Comparison of ENCODE assay signal across 28 cellular contexts in genomic region chr1:228012555-228012954, GRCh38. TPM values are rescaled to one million over a fixed set of nuclear protein-coding genes. Genes with fewer than 3 reads are reported as not detected.
DNase-seq lines count a peak whose midpoint lies in the region; ATAC-seq and TF ChIP-seq lines count a peak whose summit lies in the region.
"Had no signal": no experiment of that assay in that cellular context is flagged by ENCODE, and none has a peak within 500 bp of the region (broad histone marks: within the 10 kb centered on the region; RNA-seq: fewer than 3 reads in every experiment).

No MANE protein-coding gene starts in this region.

- peaks cover 37% of the 10 kb centered on the region for H3K27me3 Mint-ChIP-seq in osteocyte (ENCODE audit: unreplicated experiment)

- no peak overlapping the region for H3K4me3 Mint-ChIP-seq in osteocyte (ENCODE audit: unreplicated experiment)
- H3K4me3 Mint-ChIP-seq: CD4-positive, alpha-beta T cell; GM23338; HFFc6 had no signal

- H3K36me3 ChIP-seq in right atrium auricular region (no peaks in the 10 kb centered on the region), heart right ventricle (no peaks in the 10 kb centered on the region), esophagus muscularis mucosa (no peaks in the 10 kb centered on the region)
- H3K36me3 ChIP-seq: BLaER1 treated with 17β-estradiol and CSF1 and Interleukin-3, amounts not matched to agents 10 nM and 100 nM; HAP-1 had no signal

- intact Hi-C loops in heart right ventricle (cut with DNase I) (no loop called here), esophagus muscularis mucosa (cut with DNase I) (no loop called here)

- TF ChIP-seq CTCF in right atrium auricular region (IDR thresholded peaks at IDR 0.05) (no peak), heart right ventricle (IDR thresholded peaks at IDR 0.05) (no peak), esophagus muscularis mucosa (IDR thresholded peaks at IDR 0.05) (no peak), osteocyte (IDR thresholded peaks at IDR 0.05) (no peak)

- H3K27ac ChIP-seq in right atrium auricular region: no peak overlapping the region
- H3K27ac ChIP-seq in heart right ventricle: no peak overlapping the region
- H3K27ac ChIP-seq in esophagus muscularis mucosa (replicated peaks in 1 of 4): no peak overlapping the region
- H3K27ac ChIP-seq: BLaER1 treated with 17β-estradiol and CSF1 and Interleukin-3, amounts not matched to agents 10 nM and 100 nM; SK-N-MC had no signal

- no peak overlapping the region for H3K27ac Mint-ChIP-seq in osteocyte (ENCODE audit: unreplicated experiment)
- H3K27ac Mint-ChIP-seq: CD4-positive, alpha-beta T cell; GM23338; HFFc6 had no signal

- no peak for TF ChIP-seq POLR2A in esophagus muscularis mucosa (IDR thresholded peaks at IDR 0.05; ENCODE audit: low read depth)

- DNase-seq in right atrium auricular region (ENCODE audit: low spot score) (peak; percentile 7), heart right ventricle (no peak), esophagus muscularis mucosa (ENCODE audit: extremely low spot score) (peak; percentile 72), osteocyte (ENCODE audit: extremely low spot score, unreplicated experiment) (peak; percentile 74), NCI-H748 treated with DMSO at 0.1 percent for 48 hours (lab: John Stamatoyannopoulos, UW) (no peak)
- DNase-seq in stimulated activated CD4-positive, alpha-beta T cell treated with anti-CD3 and anti-CD28 coated beads, Interleukin-1b, Interleukin-23, amount 100 ng/mL, for 48 hours: no peak
- no peak for DNase-seq in activated CD4-positive, CD25-positive, alpha-beta regulatory T cell treated with anti-CD3 and anti-CD28 coated beads, Interleukin-2, amount 50 U/mL, for 72 hours
- DNase-seq: AML-193, HFFc6, IMR-90, KG1, MM.1S, NCI-H1694, NCI-H2029 treated with DMSO at 0.1 percent for 48 hours, NCI-H2227 treated with DMSO at 0.1 percent for 48 hours, NCI-H526 treated with DMSO at 0.1 percent for 48 hours, RPMI8226, SIG-M5 had no signal

- no peak for TF ChIP-seq EP300 in esophagus muscularis mucosa (IDR thresholded peaks at IDR 0.05)

- H3K27me3 ChIP-seq in right atrium auricular region (peaks cover 0 to 9% of the 10 kb centered on the region in 2 donors), heart right ventricle (peaks cover 0 to 63% (median 46%) of the 10 kb centered on the region in 7 donors), esophagus muscularis mucosa (peaks cover 0 to 79% (median 14%) of the 10 kb centered on the region in 4 donors)

- no peaks in the 10 kb centered on the region for H3K9me3 ChIP-seq in right atrium auricular region
- no peaks in the 10 kb centered on the region for H3K9me3 ChIP-seq in heart right ventricle
- H3K9me3 ChIP-seq in esophagus muscularis mucosa: no peaks in the 10 kb centered on the region
- H3K9me3 ChIP-seq: HAP-1 had no signal

- 85 to 87% methylated on average over 5 of the region's 5 CpGs for WGBS in heart right ventricle, 2 donors
- 87% methylated on average over 2 of the region's 5 CpGs for WGBS in esophagus muscularis mucosa

- H3K9me3 Mint-ChIP-seq in osteocyte (ENCODE audit: unreplicated experiment): no peaks in the 10 kb centered on the region
- H3K9me3 Mint-ChIP-seq: CD4-positive, alpha-beta T cell; HFFc6 had no signal

- no peaks in the 10 kb centered on the region for H3K36me3 Mint-ChIP-seq in osteocyte (ENCODE audit: unreplicated experiment)

- H3K4me1 Mint-ChIP-seq in osteocyte (ENCODE audit: unreplicated experiment): peaks cover 6% of the 10 kb centered on the region

- ATAC-seq in heart right ventricle (no peak), HG02970 (IDR thresholded peaks at IDR 0.05; ENCODE audit: low FRiP score, unreplicated experiment) (no peak)
- ATAC-seq: GM23338 had no signal

- H3K4me1 ChIP-seq in right atrium auricular region (no peaks in the 10 kb centered on the region), heart right ventricle (no peaks in the 10 kb centered on the region), esophagus muscularis mucosa (peaks cover 0 to 3% (median under 1%) of the 10 kb centered on the region in 4 donors)
- H3K4me1 ChIP-seq: HAP-1 had no signal

- H3K4me3 ChIP-seq in right atrium auricular region: no peak overlapping the region
- no peak overlapping the region for H3K4me3 ChIP-seq in heart right ventricle
- H3K4me3 ChIP-seq in esophagus muscularis mucosa: no peak overlapping the region
- H3K4me3 ChIP-seq: BLaER1 treated with 17β-estradiol and CSF1 and Interleukin-3, amounts not matched to agents 10 nM and 100 nM; GM23338; HAP-1; SK-N-MC had no signal

RNA-seq across cellular contexts. Expression of gene WNT3A, which starts 5.8 kb away (rescaled TPM):
- total RNA-seq in right atrium auricular region (not detected), heart right ventricle (not detected), esophagus muscularis mucosa (not detected), osteocyte (not detected in 2 replicates)
- polyA plus RNA-seq in heart right ventricle: not detected
- total RNA-seq: Daoy, G401, HFFc6, IMR-90, NCI-H460 had no signal
- polyA plus RNA-seq: AG04450, IMR-90 had no signal

Comparison
In these comparisons a context has a peak if more than half of its experiments do, and no peak if none do; other contexts are left out.
1. DNase-seq: peak in right atrium auricular region (single experiment), esophagus muscularis mucosa (single experiment) and osteocyte (single experiment); none in heart right ventricle (0 of 2), stimulated activated CD4-positive, alpha-beta T cell treated with anti-CD3 and anti-CD28 coated beads, Interleukin-1b, Interleukin-23, amount 100 ng/mL, for 48 hours (single experiment), activated CD4-positive, CD25-positive, alpha-beta regulatory T cell treated with anti-CD3 and anti-CD28 coated beads, Interleukin-2, amount 50 U/mL, for 72 hours (single experiment) and NCI-H748 treated with DMSO at 0.1 percent for 48 hours (single experiment).